16 cellular contexts compared by ENCODE assay signal in genomic region chr4:85457752-85458467, GRCh38. TPM values are rescaled to one million over a fixed set of nuclear protein-coding genes. Genes with fewer than 3 reads are reported as not detected.
"Had no signal": no experiment of that assay in that cellular context is flagged by ENCODE, and none has a peak within 500 bp of the region (broad histone marks: within the 10 kb centered on the region; RNA-seq: fewer than 3 reads in every experiment).

No MANE protein-coding gene starts in this region.

- H3K4me1 ChIP-seq: spleen had no signal

- ATAC-seq: activated CD8-positive, alpha-beta T cell treated with anti-CD3 and anti-CD28 coated beads, Interleukin-2, amount 10 ng/mL, durations not matched to agents 7 days and 5 days; stimulated activated naive B cell treated with anti-CD40 and anti-IgM and Interleukin-4, amounts not matched to agents 10 μg/mL and 1 μg/mL and 100 μg/mL, for 72 hours had no signal

- H3K4me3 ChIP-seq: spleen had no signal

- H3K27me3 ChIP-seq: spleen had no signal

- DNase-seq: activated B cell treated with CpG ODN at 0.5 μM for 24 hours; activated CD4-positive, alpha-beta T cell treated with anti-CD3 and anti-CD28 coated beads, Interleukin-2, amount 10 ng/mL, durations not matched to agents 7 days and 5 days; activated CD8-positive, alpha-beta T cell treated with anti-CD3 and anti-CD28 coated beads, Interleukin-2, amount 10 ng/mL, durations not matched to agents 7 days and 5 days; activated naive CD4-positive, alpha-beta T cell treated with Interleukin-2 at 50 U/mL for 16 hours; activated naive CD8-positive, alpha-beta T cell treated with anti-CD3 and anti-CD28 coated beads, Interleukin-2, amount 10 ng/mL, durations not matched to agents 7 days and 5 days; activated T-cell treated with anti-CD3 and anti-CD28 coated beads, Interleukin-2, amount 50 U/mL, for 24 hours; amygdala; central memory CD4-positive, alpha-beta T cell; hippocampal formation; right cardiac atrium; spleen; stimulated activated CD4-positive, alpha-beta T cell treated with anti-CD3 and anti-CD28 coated beads, Interleukin-4, amount 100 ng/mL, for 4 hours; stimulated activated naive B cell treated with anti-CD40 and anti-IgM and Interleukin-4, amounts not matched to agents 10 μg/mL and 1 μg/mL and 100 μg/mL, for 72 hours; T-helper 1 cell; T-helper 9 cell had no signal

- H3K27ac ChIP-seq: spleen had no signal

- H3K36me3 ChIP-seq: spleen had no signal

RNA-seq across cellular contexts. Expression of gene ARHGAP24, which starts 17.0 kb away (rescaled TPM):
- total RNA-seq: activated CD4-positive, alpha-beta T cell treated with anti-CD3 and anti-CD28 coated beads, Interleukin-2, amount 10 ng/mL, durations not matched to agents 7 days and 5 days; activated CD8-positive, alpha-beta T cell treated with anti-CD3 and anti-CD28 coated beads, Interleukin-2, amount 10 ng/mL, durations not matched to agents 7 days and 5 days; activated T-helper 2 cell treated with anti-CD3 and anti-CD28 coated beads, Interferon-gamma antibody, Interleukin-2, Interleukin-4, amounts not matched to agents 10 μg/mL and 5 μg/mL and 100 μg/mL, durations not matched to agents 14 hours and 24 hours and 36 hours had no signal
